8 cellular contexts compared by ENCODE assay signal in genomic region chr4:145179861-145180297, GRCh38. TPM values are rescaled to one million over a fixed set of nuclear protein-coding genes. Genes with fewer than 3 reads are reported as not detected.
DNase-seq lines count a peak whose midpoint lies in the region; ATAC-seq and TF ChIP-seq lines count a peak whose summit lies in the region.
"Not testable (repeated sequence)": the region's sequence is repeated elsewhere in the genome, so short reads cannot be mapped to it uniquely, and the experiment has no call there.

No MANE protein-coding gene starts in this region.

- DNase-seq in AG04449 (ENCODE audit: low read depth, low spot score); activated CD4-positive, alpha-beta T cell treated with anti-CD3 and anti-CD28 coated beads for 36 hours; coronary artery (ENCODE audit: low spot score); immature natural killer cell; prostate gland (ENCODE audit: low spot score): not testable (repeated sequence)
- DNase-seq in MV-4-11 (lab: John Stamatoyannopoulos, UW) = peak; percentile 48

- peaks cover 26% of the 10 kb centered on the region for H3K36me3 Mint-ChIP-seq in activated CD4-positive, alpha-beta T cell treated with anti-CD3 and anti-CD28 coated beads for 36 hours (ENCODE audit: low read depth)
- not testable (repeated sequence) for H3K36me3 Mint-ChIP-seq in immature natural killer cell

- not testable (repeated sequence) for H3K9me3 ChIP-seq in prostate gland

- TF ChIP-seq CTCF in AG04449 (IDR thresholded peaks at IDR 0.05; ENCODE audit: insufficient read depth, low read length, missing control alignments); coronary artery (IDR thresholded peaks at IDR 0.05); prostate gland (IDR thresholded peaks at IDR 0.05): not testable (repeated sequence)

- ATAC-seq in GM18858 (IDR thresholded peaks at IDR 0.05; ENCODE audit: unreplicated experiment) (peak; percentile 7), HG02798 (IDR thresholded peaks at IDR 0.05; ENCODE audit: poor library complexity, unreplicated experiment) (peak; percentile 20)
- ATAC-seq in activated CD4-positive, alpha-beta T cell treated with anti-CD3 and anti-CD28 coated beads for 36 hours = peak; percentile 15

- H3K9me3 Mint-ChIP-seq in activated CD4-positive, alpha-beta T cell treated with anti-CD3 and anti-CD28 coated beads for 36 hours (ENCODE audit: low read depth); immature natural killer cell: not testable (repeated sequence)

- not testable (repeated sequence) for H3K36me3 ChIP-seq in prostate gland

- not testable (repeated sequence) for H3K27me3 ChIP-seq in prostate gland (replicated peaks; ENCODE audit: insufficient read depth)

- TF ChIP-seq POLR2A in prostate gland (IDR thresholded peaks at IDR 0.05) = not testable (repeated sequence)

- H3K4me1 ChIP-seq in prostate gland (replicated peaks) = not testable (repeated sequence)

- intact Hi-C loops in activated CD4-positive, alpha-beta T cell treated with anti-CD3 and anti-CD28 coated beads for 36 hours (cut with DNase I, micrococcal nuclease) = loop anchor here (1.0 to 10.0 kb wide), 15 partner anchors 49 to 1995 kb away; partner anchors contain the start of genes ABCE1 (in 2 of the 2), ANAPC10 (in 2 of the 2), LSM6 (in 2 of the 2) and MMAA (in 2 of the 2)
- intact Hi-C loops in prostate gland (cut with DNase I) = loop anchor here (5.0 to 10.0 kb wide), 3 partner anchors 302 to 755 kb away; partner anchors contain the start of genes MMAA, SMAD1 and ZNF827

- peak overlapping the region; percentile 91 for H3K4me3 Mint-ChIP-seq in activated CD4-positive, alpha-beta T cell treated with anti-CD3 and anti-CD28 coated beads for 36 hours
- H3K4me3 Mint-ChIP-seq in immature natural killer cell = peak overlapping the region; percentile 77 to 97 (median 96)

- peak overlapping the region; percentile 97 for H3K27ac Mint-ChIP-seq in activated CD4-positive, alpha-beta T cell treated with anti-CD3 and anti-CD28 coated beads for 36 hours
- peak overlapping the region; percentile 80 to 100 (median 99) for H3K27ac Mint-ChIP-seq in immature natural killer cell

- peaks cover 34% of the 10 kb centered on the region for H3K4me1 Mint-ChIP-seq in activated CD4-positive, alpha-beta T cell treated with anti-CD3 and anti-CD28 coated beads for 36 hours
- peaks cover 47 to 48% of the 10 kb centered on the region in 2 donors for H3K4me1 Mint-ChIP-seq in immature natural killer cell

- H3K27ac ChIP-seq in coronary artery (peak overlapping the region; percentile 97), prostate gland (peak overlapping the region; percentile 95 to 96)

- peak overlapping the region; percentile 77 for H3K4me3 ChIP-seq in AG04449 (ENCODE audit: low read depth, low read length)
- peak overlapping the region; percentile 79 for H3K4me3 ChIP-seq in coronary artery
- H3K4me3 ChIP-seq in prostate gland = peak overlapping the region; percentile 60 to 87

- not testable (repeated sequence) for H3K27me3 Mint-ChIP-seq in activated CD4-positive, alpha-beta T cell treated with anti-CD3 and anti-CD28 coated beads for 36 hours
- H3K27me3 Mint-ChIP-seq in immature natural killer cell (ENCODE audit: low read depth in 3 of 3) = peaks cover 0 to 21% (median 13%) of the 10 kb centered on the region in 3 donors

- 0% methylated on average over 57 of the region's 57 CpGs for WGBS in prostate gland

- CTCF ChIA-PET in AG04449 (lab: Yijun Ruan, JAX) = interaction anchor here (2.0 to 2.6 kb wide), 2 partner anchors 10 to 439 kb away, joined by 9 to 19 read pairs; partner anchors contain the start of gene MMAA
- CTCF ChIA-PET in activated CD4-positive, alpha-beta T cell treated with anti-CD3 and anti-CD28 coated beads for 36 hours (lab: Charles Lee) = not testable (repeated sequence)

- POLR2A ChIA-PET in AG04449 (lab: Yijun Ruan, JAX); activated CD4-positive, alpha-beta T cell treated with anti-CD3 and anti-CD28 coated beads for 36 hours (lab: Charles Lee): not testable (repeated sequence)

RNA-seq across cellular contexts. Expression of gene OTUD4, which starts 0.5 kb away (rescaled TPM):
- total RNA-seq in activated CD4-positive, alpha-beta T cell treated with anti-CD3 and anti-CD28 coated beads for 36 hours = 10 to 100 TPM; 52.6 to 57.1 TPM
- polyA plus RNA-seq in immature natural killer cell = 10 to 100 TPM in 1 of 3 donors, 1 to 10 TPM in 2; 3.0 to 13.0 (median 8.2) TPM
- 10 to 100 TPM; 22.2 to 43.2 TPM for total RNA-seq in prostate gland
